20 cellular contexts compared by ENCODE assay signal in genomic region chr2:206328979-206329378, GRCh38.
"Had no signal": no experiment of that assay in that cellular context is flagged by ENCODE, and none has a peak within 500 bp of the region (broad histone marks: within the 10 kb centered on the region; RNA-seq: fewer than 3 reads in every experiment).

No MANE protein-coding gene starts in this region.

- H3K27ac Mint-ChIP-seq: activated CD8-positive, alpha-beta T cell treated with anti-CD3 and anti-CD28 coated beads for 36 hours; activated naive CD8-positive, alpha-beta T cell; naive thymus-derived CD4-positive, alpha-beta T cell; progenitor cell of endocrine pancreas; T-helper 17 cell had no signal

- H3K27me3 Mint-ChIP-seq: activated naive CD8-positive, alpha-beta T cell had no signal

- H3K4me1 ChIP-seq: colonic mucosa, foreskin keratinocyte, right lobe of liver, suprapubic skin, upper lobe of left lung had no signal

- H3K9me3 ChIP-seq: body of pancreas, colonic mucosa, right lobe of liver, suprapubic skin, upper lobe of left lung had no signal

- H3K36me3 Mint-ChIP-seq: activated naive CD8-positive, alpha-beta T cell; naive thymus-derived CD4-positive, alpha-beta T cell had no signal

- H3K4me3 Mint-ChIP-seq: activated CD8-positive, alpha-beta T cell treated with anti-CD3 and anti-CD28 coated beads for 36 hours; activated naive CD8-positive, alpha-beta T cell; naive thymus-derived CD4-positive, alpha-beta T cell; T-helper 17 cell had no signal

- H3K36me3 ChIP-seq: colonic mucosa, right lobe of liver, suprapubic skin, upper lobe of left lung had no signal

- H3K27ac ChIP-seq: body of pancreas, colonic mucosa, foreskin keratinocyte, right lobe of liver, suprapubic skin, upper lobe of left lung had no signal

- H3K4me3 ChIP-seq: body of pancreas, colonic mucosa, right lobe of liver, smooth muscle cell, suprapubic skin, upper lobe of left lung had no signal

- H3K4me2 ChIP-seq: smooth muscle cell had no signal

- FAIRE-seq: keratinocyte had no signal

- DNase-seq: activated CD4-positive, alpha-beta T cell treated with anti-CD3 and anti-CD28 coated beads for 4 hours; activated CD8-positive, alpha-beta memory T cell treated with anti-CD3 and anti-CD28 coated beads, Interleukin-2, amount 50 U/mL, for 48 hours; activated CD8-positive, alpha-beta T cell treated with anti-CD3 and anti-CD28 coated beads for 36 hours; activated gamma-delta T cell treated with Interleukin-2 at 50 U/mL for 16 hours; central memory CD4-positive, alpha-beta T cell; colonic mucosa; foreskin keratinocyte; naive thymus-derived CD4-positive, alpha-beta T cell; right lobe of liver; stimulated activated CD4-positive, alpha-beta T cell treated with anti-CD3 and anti-CD28 coated beads, Interleukin-4, amount 100 ng/mL, for 4 hours; stimulated activated CD8-positive, alpha-beta memory T cell treated with anti-CD3 and anti-CD28 coated beads, Interleukin-4, amount 100 ng/mL, for 48 hours; stimulated activated naive CD8-positive, alpha-beta T cell treated with anti-CD3 and anti-CD28 coated beads, Interleukin-15, Interleukin-2, amounts not matched to agents 100 U/mL and 50 U/mL, for 24 hours; T-helper 17 cell; upper lobe of left lung had no signal

- H3K27me3 ChIP-seq: body of pancreas, colonic mucosa, foreskin keratinocyte, right lobe of liver, suprapubic skin, upper lobe of left lung had no signal

- H3K4me1 Mint-ChIP-seq: naive thymus-derived CD4-positive, alpha-beta T cell; T-helper 17 cell had no signal

- H3K9me3 Mint-ChIP-seq: activated CD8-positive, alpha-beta T cell treated with anti-CD3 and anti-CD28 coated beads for 36 hours had no signal
